ENCODE assay signal across 28 cellular contexts in the genomic region with DNA sequence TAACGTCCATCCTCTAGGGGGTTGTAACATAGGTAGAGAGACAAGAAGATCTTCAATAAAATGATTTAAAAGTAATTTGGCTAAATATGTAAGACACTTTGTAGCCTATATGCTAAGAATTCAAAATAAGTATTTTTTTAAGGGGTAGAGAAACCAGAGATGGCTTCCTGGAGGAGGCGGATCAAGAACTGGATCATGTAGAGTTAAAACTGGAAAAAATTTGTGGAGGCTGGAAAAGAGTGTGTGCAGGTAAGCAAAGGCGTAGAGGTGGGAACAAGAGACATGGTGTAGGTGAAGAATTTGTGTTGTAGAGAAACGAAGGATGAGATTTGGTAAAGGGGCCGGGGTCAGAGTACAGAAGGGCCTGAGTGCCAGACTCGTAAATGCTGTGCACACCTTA.
"Had no signal": no experiment of that assay in that cellular context is flagged by ENCODE, and none has a peak within 500 bp of the region (broad histone marks: within the 10 kb centered on the region; RNA-seq: fewer than 3 reads in every experiment).

No MANE protein-coding gene starts in this region.

- H3K9me3 ChIP-seq: colonic mucosa, esophagus muscularis mucosa, esophagus squamous epithelium, gastrocnemius medialis, gastroesophageal sphincter, heart left ventricle, heart right ventricle had no signal

- FAIRE-seq: colon, endometrium, endothelial cell of umbilical vein, frontal cortex had no signal

- DNase-seq: colonic mucosa; cortex of kidney; dermis blood vessel endothelial cell; dorsolateral prefrontal cortex; effector CD4-positive, alpha-beta T cell; effector CD8-positive, alpha-beta T cell; effector memory CD4-positive, alpha-beta T cell; effector memory CD8-positive, alpha-beta T cell; endodermal cell; erythroblast; esophagus squamous epithelium; foreskin fibroblast; foreskin melanocyte; gastrocnemius medialis; glutamatergic neuron; head of caudate nucleus; heart left ventricle; heart right ventricle had no signal

- H3K4me1 Mint-ChIP-seq: endodermal cell had no signal

- H3K27ac ChIP-seq: colonic mucosa, coronary artery, dorsolateral prefrontal cortex, epithelial cell of prostate, esophagus muscularis mucosa, esophagus squamous epithelium, gastrocnemius medialis, gastroesophageal sphincter, heart left ventricle, heart right ventricle had no signal

- H3K27me3 ChIP-seq: colonic mucosa, dorsolateral prefrontal cortex, esophagus muscularis mucosa, esophagus squamous epithelium, gastrocnemius medialis, gastroesophageal sphincter, heart left ventricle, heart right ventricle had no signal

- H3K4me3 ChIP-seq: colonic mucosa, coronary artery, dorsolateral prefrontal cortex, esophagus muscularis mucosa, esophagus squamous epithelium, gastrocnemius medialis, gastroesophageal sphincter, heart left ventricle, heart right ventricle had no signal

- H3K4me1 ChIP-seq: colonic mucosa, esophagus muscularis mucosa, esophagus squamous epithelium, gastrocnemius medialis, gastroesophageal sphincter had no signal

- ATAC-seq: effector memory CD8-positive, alpha-beta T cell; esophagus mucosa; gastrocnemius medialis; gastroesophageal sphincter; heart left ventricle; heart right ventricle had no signal

- H3K4me3 Mint-ChIP-seq: dendritic cell treated with granulocyte-macrophage colony-stimulating factor and Interleukin-4, amounts not matched to agents 40 ng/mL and 50 ng/mL, for 4 days; effector memory CD8-positive, alpha-beta T cell; endodermal cell had no signal

- H3K36me3 ChIP-seq: colonic mucosa, esophagus muscularis mucosa, esophagus squamous epithelium, gastrocnemius medialis, gastroesophageal sphincter, heart left ventricle, heart right ventricle had no signal

- H3K9me3 Mint-ChIP-seq: dendritic cell treated with granulocyte-macrophage colony-stimulating factor and Interleukin-4, amounts not matched to agents 40 ng/mL and 50 ng/mL, for 4 days; effector memory CD8-positive, alpha-beta T cell; endodermal cell had no signal

- H3K27ac Mint-ChIP-seq: dendritic cell treated with granulocyte-macrophage colony-stimulating factor and Interleukin-4, amounts not matched to agents 40 ng/mL and 50 ng/mL, for 4 days; effector memory CD8-positive, alpha-beta T cell; endodermal cell had no signal
